9 cellular contexts compared by ENCODE assay signal in the genomic region with DNA sequence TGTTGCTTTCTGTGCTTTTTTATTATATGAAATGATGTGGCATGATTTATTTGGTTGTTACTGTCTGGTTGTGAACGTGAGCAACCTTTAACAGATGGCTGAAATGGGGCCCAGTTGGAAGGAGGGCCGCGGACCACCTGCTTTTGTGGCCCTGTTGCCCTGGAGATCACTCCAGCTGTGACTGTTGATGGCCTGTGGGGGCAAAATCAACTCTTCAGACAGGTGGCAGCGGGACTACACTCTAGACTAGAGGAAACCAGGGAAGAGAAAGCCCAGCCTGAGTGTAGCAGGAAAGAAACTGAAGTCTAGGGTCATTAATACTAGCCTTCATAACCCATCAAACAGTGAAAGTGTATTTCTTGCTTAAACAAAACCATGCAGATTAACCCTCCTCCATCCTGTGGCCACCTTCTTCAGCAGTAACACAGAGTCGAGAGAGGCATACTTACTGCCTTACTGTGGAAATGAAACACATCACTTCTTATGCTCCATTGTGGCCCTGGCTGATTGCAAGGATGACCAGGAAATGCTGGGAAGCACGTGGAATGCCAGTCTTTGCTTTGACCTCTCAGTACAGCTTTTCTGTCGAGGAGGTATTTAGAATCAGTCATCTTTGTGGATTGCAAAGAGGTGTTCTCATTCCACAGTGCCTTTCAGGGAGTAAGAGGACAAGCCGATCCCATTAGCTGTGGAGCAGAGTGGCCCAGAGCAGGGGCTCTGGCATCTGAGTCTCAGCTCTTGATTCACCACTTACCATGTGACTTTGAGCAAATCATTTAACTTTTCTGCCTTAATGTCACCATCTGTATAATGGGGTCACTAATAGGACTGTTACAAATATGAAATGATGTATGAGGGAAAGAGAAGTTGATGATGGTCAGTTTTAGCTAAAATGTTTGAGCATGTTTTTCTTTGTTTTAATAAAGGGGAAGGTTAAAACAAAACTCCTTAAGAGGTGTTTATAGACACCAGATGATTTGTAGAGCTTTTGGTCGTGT.
DNase-seq lines count a peak whose midpoint lies in the region; TF ChIP-seq lines count a peak whose summit lies in the region.
"Had no signal": no experiment of that assay in that cellular context is flagged by ENCODE, and none has a peak within 500 bp of the region (broad histone marks: within the 10 kb centered on the region; RNA-seq: fewer than 3 reads in every experiment).

No MANE protein-coding gene starts in this region.

- H3K27ac ChIP-seq in ascending aorta (peak overlapping the region; percentile 44 to 47), brain microvascular endothelial cell (no peak overlapping the region)

- in situ Hi-C loops in brain microvascular endothelial cell (cut with HindIII; ENCODE audit: low pct_ligation_motif_present, low sequenced_read_pairs), result no loop called here

- no peaks in the 10 kb centered on the region for H3K36me3 Mint-ChIP-seq in neural crest cell (ENCODE audit: low read depth)

- H3K9me3 ChIP-seq in ascending aorta, result no peaks in the 10 kb centered on the region

- TF ChIP-seq CTCF in GM12865 (IDR thresholded peaks at IDR 0.05; ENCODE audit: insufficient read depth, low read depth, low read length, missing control alignments) (no peak), ascending aorta (IDR thresholded peaks at IDR 0.05) (no peak), neural crest cell (conservative IDR thresholded peaks at IDR 0.05) (no peak), GM10266 (IDR thresholded peaks at IDR 0.05; ENCODE audit: control insufficient read depth, insufficient read depth, low read depth, missing control alignments) (no peak), brain microvascular endothelial cell (IDR thresholded peaks at IDR 0.05; ENCODE audit: low read depth, low read length, missing control alignments) (no peak)

- peak overlapping the region; percentile 16 for H3K4me3 Mint-ChIP-seq in neural crest cell

- H3K4me1 Mint-ChIP-seq in neural crest cell, result peaks cover 36% of the 10 kb centered on the region

- H3K27ac Mint-ChIP-seq in neural crest cell (ENCODE audit: unreplicated experiment), result no peak overlapping the region

- intact Hi-C loops in ascending aorta (cut with DNase I), result loop anchor here (5.0 kb wide), 1 partner anchor 80 kb away; the partner anchor contains the start of gene CCNY

- no peaks in the 10 kb centered on the region for H3K27me3 Mint-ChIP-seq in neural crest cell (ENCODE audit: low read depth)

- DNase-seq in GM12865 (ENCODE audit: low read depth) (peak; percentile 13), NCI-H1105 treated with DMSO at 0.1 percent for 48 hours (lab: John Stamatoyannopoulos, UW) (peak; percentile 42), ascending aorta (ENCODE audit: low spot score in 2 of 2) (peak in 1 of 2 donors; percentile 33), neural crest cell (ENCODE audit: low read depth, low spot score) (no peak), SW 1271 (lab: John Stamatoyannopoulos, UW) (no peak), GM10266 (ENCODE audit: extremely low spot score) (no peak), brain microvascular endothelial cell (no peak)
- no peak for DNase-seq in activated naive CD4-positive, alpha-beta T cell treated with Interleukin-2 at 50 U/mL for 16 hours
- DNase-seq: right cardiac atrium had no signal

- no peaks in the 10 kb centered on the region for H3K9me3 Mint-ChIP-seq in neural crest cell

- H3K4me3 ChIP-seq in GM12865 (ENCODE audit: low read depth, low read length), result no peak overlapping the region
- H3K4me3 ChIP-seq in ascending aorta, result no peak overlapping the region
- H3K4me3 ChIP-seq in brain microvascular endothelial cell (ENCODE audit: low read depth, low read length), result no peak overlapping the region

- no peaks in the 10 kb centered on the region for H3K27me3 ChIP-seq in ascending aorta
- no peaks in the 10 kb centered on the region for H3K27me3 ChIP-seq in brain microvascular endothelial cell (replicated peaks)

- peaks cover 0 to 18% of the 10 kb centered on the region in 2 donors for H3K4me1 ChIP-seq in ascending aorta

- H3K36me3 ChIP-seq in ascending aorta (no peaks in the 10 kb centered on the region), brain microvascular endothelial cell (replicated peaks) (no peaks in the 10 kb centered on the region)

Comparison
In these comparisons a context has a peak if more than half of its experiments do, and no peak if none do; other contexts are left out.
1. DNase-seq: peak in GM12865 (single experiment) and NCI-H1105 treated with DMSO at 0.1 percent for 48 hours (single experiment); none in neural crest cell (single experiment), SW 1271 (0 of 2), activated naive CD4-positive, alpha-beta T cell treated with Interleukin-2 at 50 U/mL for 16 hours (single experiment), GM10266 (single experiment) and brain microvascular endothelial cell (single experiment).